24 cellular contexts compared by ENCODE assay signal in the genomic region with DNA sequence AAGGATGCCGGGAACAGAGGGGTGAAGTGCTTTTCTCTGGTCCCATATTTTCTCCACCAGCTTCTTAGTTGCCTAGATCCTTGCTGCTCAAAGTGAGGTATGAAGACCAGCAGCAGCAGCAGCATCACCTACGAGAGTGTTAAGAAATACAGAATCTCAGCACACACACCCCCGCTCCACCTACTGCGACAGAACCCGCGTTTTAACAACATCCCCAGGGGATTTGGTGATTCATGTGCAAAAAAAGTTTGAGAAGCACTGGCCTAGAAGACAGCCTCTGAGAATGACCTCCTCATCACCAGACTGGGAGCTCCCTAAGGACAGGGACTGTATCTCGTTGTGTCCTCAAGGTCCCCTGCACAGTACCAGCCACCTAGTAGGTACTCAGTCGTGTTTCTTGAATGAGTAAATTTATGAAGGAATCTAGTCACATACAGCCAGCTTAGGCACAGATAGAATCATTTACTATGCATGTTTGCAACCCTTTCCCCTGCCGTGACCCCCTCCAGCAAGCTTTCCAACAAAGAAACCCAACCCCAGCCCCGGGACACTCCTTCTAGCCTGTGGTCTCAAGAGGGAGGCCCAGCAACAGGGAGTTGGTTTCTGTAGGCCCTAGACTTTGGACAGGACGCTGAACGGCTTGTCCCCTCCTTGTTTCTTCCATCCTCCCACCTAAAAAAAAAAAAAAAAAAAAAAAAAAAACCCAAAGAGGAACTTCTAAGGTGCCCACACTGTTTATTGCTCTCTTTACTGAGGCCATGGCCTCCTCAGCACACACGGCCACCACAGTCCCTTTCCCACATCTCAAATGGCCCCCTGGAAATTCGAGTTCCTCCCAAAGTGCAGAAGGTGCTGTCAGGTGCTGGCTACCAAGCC.
DNase-seq lines count a peak whose midpoint lies in the region; FAIRE-seq and TF ChIP-seq lines count a peak whose summit lies in the region.
"Had no signal": no experiment of that assay in that cellular context is flagged by ENCODE, and none has a peak within 500 bp of the region (broad histone marks: within the 10 kb centered on the region; RNA-seq: fewer than 3 reads in every experiment).

No MANE protein-coding gene starts in this region.

- DNase-seq in GM18507 (ENCODE audit: extremely low spot score, insufficient read length, low read depth): no peak
- peak; percentile 17 for DNase-seq in MV-4-11 (lab: John Stamatoyannopoulos, UW)
- DNase-seq in choroid plexus epithelial cell (ENCODE audit: low read depth): peak; percentile 14
- peak; percentile 47 for DNase-seq in putamen (ENCODE audit: low spot score)
- no peak for DNase-seq in amniotic stem cell (lab: John Stamatoyannopoulos, UW)
- DNase-seq in RCC 7860 (ENCODE audit: low spot score): no peak
- no peak for DNase-seq in retina
- no peak for DNase-seq in NCI-H774 (lab: John Stamatoyannopoulos, UW)
- DNase-seq: activated CD4-positive, alpha-beta T cell treated with anti-CD3 and anti-CD28 coated beads, Interleukin-2, amount 10 ng/mL, durations not matched to agents 24 days and 14 days; AML-193; Caco-2; foreskin keratinocyte; hippocampal formation; islet precursor cell; lower lobe of right lung; MG63; NCI-H187; NCI-H2227 treated with DMSO at 0.1 percent for 48 hours; spleen; T-helper 9 cell; upper lobe of right lung had no signal

- FAIRE-seq in GM18507 (lab: Jason Lieb, UNC): peak; percentile 66
- FAIRE-seq in RCC 7860 (lab: Jason Lieb, UNC): no peak
- FAIRE-seq: endometrium had no signal

- no peak overlapping the region for H3K4me3 ChIP-seq in choroid plexus epithelial cell (ENCODE audit: low read depth, low read length)
- H3K4me3 ChIP-seq: coronary artery, lower lobe of right lung, MG63, SK-N-MC, spleen, upper lobe of right lung had no signal

- TF ChIP-seq CTCF in choroid plexus epithelial cell (conservative IDR thresholded peaks at IDR 0.05; ENCODE audit: low read depth, low read length): no peak

Comparison
In these comparisons a context has a peak if more than half of its experiments do, and no peak if none do; other contexts are left out.
1. DNase-seq: peak in MV-4-11 (single experiment), choroid plexus epithelial cell (single experiment) and putamen (single experiment); none in GM18507 (single experiment), amniotic stem cell (single experiment), RCC 7860 (single experiment), retina (single experiment) and NCI-H774 (single experiment).